ENCODE assay signal across 10 cellular contexts in the genomic region with DNA sequence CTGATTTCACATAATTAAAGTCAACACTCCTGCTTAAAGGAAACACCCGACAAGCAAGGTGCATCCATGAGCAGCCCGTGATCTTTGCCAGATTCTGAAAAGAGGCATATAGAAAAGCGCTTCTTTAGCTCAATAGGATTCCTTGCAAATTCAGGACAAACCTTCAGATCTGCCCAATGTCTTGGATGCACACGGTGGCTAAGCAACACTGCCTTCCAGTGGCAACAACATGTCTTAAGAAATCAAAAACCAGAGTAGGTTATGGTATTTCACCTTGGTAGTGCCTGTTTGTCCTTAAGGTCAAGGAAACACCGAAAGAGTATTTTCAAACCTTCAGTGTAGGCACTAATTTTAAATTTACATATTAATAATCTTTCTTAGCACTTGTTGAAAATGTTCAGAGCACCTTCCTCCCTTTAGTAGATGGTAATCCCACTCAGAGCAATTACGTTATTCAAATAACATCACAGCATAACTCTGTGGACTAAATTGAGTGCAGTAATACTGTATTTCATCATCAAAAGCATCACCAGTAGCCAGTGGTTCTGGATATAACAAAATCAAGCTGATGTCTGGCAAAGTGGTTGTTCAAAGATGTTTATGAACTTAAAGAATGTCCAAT. TPM values are rescaled to one million over a fixed set of nuclear protein-coding genes. Genes with fewer than 3 reads are reported as not detected.
DNase-seq lines count a peak whose midpoint lies in the region; ATAC-seq and TF ChIP-seq lines count a peak whose summit lies in the region.
"Had no signal": no experiment of that assay in that cellular context is flagged by ENCODE, and none has a peak within 500 bp of the region (broad histone marks: within the 10 kb centered on the region; RNA-seq: fewer than 3 reads in every experiment).

No MANE protein-coding gene starts in this region.

- H3K36me3 Mint-ChIP-seq in chondrocyte (ENCODE audit: low read depth) = no peaks in the 10 kb centered on the region
- no peaks in the 10 kb centered on the region for H3K36me3 Mint-ChIP-seq in activated CD4-positive, alpha-beta T cell treated with anti-CD3 and anti-CD28 coated beads for 36 hours (ENCODE audit: low read depth)
- H3K36me3 Mint-ChIP-seq: activated naive CD4-positive, alpha-beta T cell treated with anti-CD3 and anti-CD28 coated beads, Interleukin-2, amount 50 U/mL, for 24 hours had no signal

- TF ChIP-seq CTCF in chondrocyte (IDR thresholded peaks at IDR 0.05) (peak; percentile 85), neural cell (IDR thresholded peaks at IDR 0.05; ENCODE audit: poor library complexity, severe bottlenecking) (peak; percentile 59)

- peaks cover 15% of the 10 kb centered on the region for H3K4me1 Mint-ChIP-seq in chondrocyte (ENCODE audit: low read depth)
- no peaks in the 10 kb centered on the region for H3K4me1 Mint-ChIP-seq in activated CD4-positive, alpha-beta T cell treated with anti-CD3 and anti-CD28 coated beads for 36 hours
- H3K4me1 Mint-ChIP-seq: activated naive CD4-positive, alpha-beta T cell treated with anti-CD3 and anti-CD28 coated beads, Interleukin-2, amount 50 U/mL, for 24 hours had no signal

- CTCF ChIA-PET in activated CD4-positive, alpha-beta T cell treated with anti-CD3 and anti-CD28 coated beads for 36 hours (lab: Charles Lee) = interaction anchor here (1.0 to 4.6 kb wide), 3 partner anchors 10 to 17 kb away, joined by 4 to 39 read pairs (median 12); no protein-coding TSS in a partner anchor

- H3F3A ChIP-seq in neural cell (ENCODE audit: insufficient read depth, low read length, poor library complexity, severe bottlenecking) = no peaks in the 10 kb centered on the region

- H4K20me1 ChIP-seq in neural cell (ENCODE audit: insufficient read depth) = no peaks in the 10 kb centered on the region

- POLR2A ChIA-PET in activated CD4-positive, alpha-beta T cell treated with anti-CD3 and anti-CD28 coated beads for 36 hours (lab: Charles Lee) = no interaction called here

- H3K27ac Mint-ChIP-seq in chondrocyte (ENCODE audit: unreplicated experiment) = no peak overlapping the region
- H3K27ac Mint-ChIP-seq in activated CD4-positive, alpha-beta T cell treated with anti-CD3 and anti-CD28 coated beads for 36 hours = no peak overlapping the region
- H3K27ac Mint-ChIP-seq: activated naive CD4-positive, alpha-beta T cell treated with anti-CD3 and anti-CD28 coated beads, Interleukin-2, amount 50 U/mL, for 24 hours had no signal

- intact Hi-C loops in activated CD4-positive, alpha-beta T cell treated with anti-CD3 and anti-CD28 coated beads for 36 hours (cut with DNase I, micrococcal nuclease) = no loop called here

- no peaks in the 10 kb centered on the region for H3K9me2 ChIP-seq in neural cell (ENCODE audit: insufficient read depth, low read length)

- H2AFZ ChIP-seq in neural cell (ENCODE audit: low read depth, low read length) = no peak overlapping the region

- H3K27ac ChIP-seq in neural cell (ENCODE audit: low read length) = no peak overlapping the region

- H3K36me3 ChIP-seq in MG63 (no peaks in the 10 kb centered on the region), neural cell (ENCODE audit: insufficient read depth, low read length) (no peaks in the 10 kb centered on the region)

- H3K9ac ChIP-seq in neural cell (ENCODE audit: low read length) = no peak overlapping the region

- no peaks in the 10 kb centered on the region for H3K9me3 Mint-ChIP-seq in chondrocyte (ENCODE audit: low read depth)
- H3K9me3 Mint-ChIP-seq in activated CD4-positive, alpha-beta T cell treated with anti-CD3 and anti-CD28 coated beads for 36 hours (ENCODE audit: low read depth) = no peaks in the 10 kb centered on the region
- H3K9me3 Mint-ChIP-seq: activated naive CD4-positive, alpha-beta T cell treated with anti-CD3 and anti-CD28 coated beads, Interleukin-2, amount 50 U/mL, for 24 hours had no signal

- no peaks in the 10 kb centered on the region for H3K79me2 ChIP-seq in neural cell (replicated peaks; ENCODE audit: insufficient read depth, low read length)

- ATAC-seq in GM19397 (IDR thresholded peaks at IDR 0.05; ENCODE audit: unreplicated experiment) (no peak), HG02973 (IDR thresholded peaks at IDR 0.05; ENCODE audit: unreplicated experiment) (no peak)
- no peak for ATAC-seq in activated CD4-positive, alpha-beta T cell treated with anti-CD3 and anti-CD28 coated beads for 36 hours

- H3K9me3 ChIP-seq in MG63 (no peaks in the 10 kb centered on the region), neural cell (ENCODE audit: low read length) (no peaks in the 10 kb centered on the region)

- TF ChIP-seq EP300 in neural cell (conservative IDR thresholded peaks at IDR 0.05; ENCODE audit: poor library complexity, severe bottlenecking) = no peak

- H3K4me3 Mint-ChIP-seq in chondrocyte (ENCODE audit: unreplicated experiment) = no peak overlapping the region
- H3K4me3 Mint-ChIP-seq in activated CD4-positive, alpha-beta T cell treated with anti-CD3 and anti-CD28 coated beads for 36 hours = no peak overlapping the region
- H3K4me3 Mint-ChIP-seq: activated naive CD4-positive, alpha-beta T cell treated with anti-CD3 and anti-CD28 coated beads, Interleukin-2, amount 50 U/mL, for 24 hours had no signal

- H3K4me2 ChIP-seq in neural cell (ENCODE audit: low read length) = no peak overlapping the region

- H3K27me3 Mint-ChIP-seq in chondrocyte (ENCODE audit: low read depth) = no peaks in the 10 kb centered on the region
- H3K27me3 Mint-ChIP-seq in activated CD4-positive, alpha-beta T cell treated with anti-CD3 and anti-CD28 coated beads for 36 hours = peaks cover 2% of the 10 kb centered on the region

- H3K4me3 ChIP-seq in MG63 (no peak overlapping the region), neural cell (ENCODE audit: low read length) (no peak overlapping the region)

- TF ChIP-seq RAD21 in neural cell (conservative IDR thresholded peaks at IDR 0.05) = peak; percentile 63

- peak; percentile 47 for DNase-seq in EL
- DNase-seq in MG63 = peak; percentile 7
- DNase-seq in chondrocyte (ENCODE audit: low spot score) = no peak
- DNase-seq in activated CD4-positive, alpha-beta T cell treated with anti-CD3 and anti-CD28 coated beads for 36 hours = no peak
- DNase-seq in T-helper 2 cell = no peak
- DNase-seq: NCI-H2081 treated with DMSO at 0.1 percent for 48 hours had no signal

- H3K27me3 ChIP-seq in MG63 (no peaks in the 10 kb centered on the region), neural cell (ENCODE audit: insufficient read depth, low read depth, low read length) (no peaks in the 10 kb centered on the region)

TF ChIP-seq in neural cell, 6 proteins besides CTCF, POLR2A, EP300 and RAD21:
- no peak for TF ChIP-seq POLR2AphosphoS5 (IDR thresholded peaks at IDR 0.05)
- TF ChIP-seq SMC3 (conservative IDR thresholded peaks at IDR 0.05; ENCODE audit: poor library complexity) = peak; percentile 63
TF ChIP-seq in neural cell: peak in this region for 1.

RNA-seq across cellular contexts. Expression of a gene that starts 58.0 kb away (rescaled TPM):
- 53.7 and 266 TPM in 2 replicates for total RNA-seq in MG63 (2014; rRNA removed; shearing (Covaris generic); ENCODE audit: low replicate concordance)
- total RNA-seq in chondrocyte = 5.3 to 10.4 TPM (median 8.9 TPM) in 3 replicates
- 0.94 and 5.9 TPM in 2 replicates for polyA plus RNA-seq in neural cell
- 0.93 and 3.7 TPM in 2 replicates for polyA minus RNA-seq in neural cell
- 100 to 1,000 TPM in 1 of 2 experiments, 10 to 100 TPM in 1; 86.7 to 133 TPM for total RNA-seq in activated CD4-positive, alpha-beta T cell treated with anti-CD3 and anti-CD28 coated beads for 36 hours

Comparison
In these comparisons a context has a peak if more than half of its experiments do, and no peak if none do; other contexts are left out.
1. DNase-seq: peak in EL (single experiment) and MG63 (single experiment); none in chondrocyte (single experiment), activated CD4-positive, alpha-beta T cell treated with anti-CD3 and anti-CD28 coated beads for 36 hours (single experiment) and T-helper 2 cell (0 of 5).